In genomic region chr6:111484655-111484974, GRCh38 we compare ENCODE assay signal across 8 cellular contexts. TPM values are rescaled to one million over a fixed set of nuclear protein-coding genes. Genes with fewer than 3 reads are reported as not detected.
DNase-seq lines count a peak whose midpoint lies in the region; ATAC-seq and TF ChIP-seq lines count a peak whose summit lies in the region.

No MANE protein-coding gene starts in this region.

- H3K4me3 Mint-ChIP-seq in activated CD4-positive, alpha-beta T cell treated with anti-CD3 and anti-CD28 coated beads, Interleukin-2, amount 10 ng/mL, durations not matched to agents 7 days and 5 days, result peak overlapping the region; percentile 86

- H3K36me3 Mint-ChIP-seq in activated CD4-positive, alpha-beta T cell treated with anti-CD3 and anti-CD28 coated beads, Interleukin-2, amount 10 ng/mL, durations not matched to agents 7 days and 5 days (ENCODE audit: low read depth), result peaks cover 21% of the 10 kb centered on the region

- peaks cover 53% of the 10 kb centered on the region for H3K4me1 Mint-ChIP-seq in activated CD4-positive, alpha-beta T cell treated with anti-CD3 and anti-CD28 coated beads, Interleukin-2, amount 10 ng/mL, durations not matched to agents 7 days and 5 days

- no peaks in the 10 kb centered on the region for H3K9me3 Mint-ChIP-seq in activated CD4-positive, alpha-beta T cell treated with anti-CD3 and anti-CD28 coated beads, Interleukin-2, amount 10 ng/mL, durations not matched to agents 7 days and 5 days

- POLR2A ChIA-PET in activated CD4-positive, alpha-beta T cell treated with anti-CD3 and anti-CD28 coated beads, Interleukin-2, amount 10 ng/mL, durations not matched to agents 7 days and 5 days (lab: Charles Lee), result interaction anchor here (0.6 kb wide), 1 partner anchor 131 kb away, joined by 3 read pairs; no protein-coding TSS in a partner anchor
- POLR2A ChIA-PET in RWPE1 (lab: Yijun Ruan, JAX; ENCODE audit: low non-redundant PET), result interaction anchor here (0.6 kb wide), 1 partner anchor 42 kb away, joined by 5 read pairs; no protein-coding TSS in a partner anchor

- H3K27me3 ChIP-seq in esophagus (ENCODE audit: control insufficient read depth in 1 of 2, insufficient read depth in 2 of 2, low read length in 2 of 2) (no peaks in the 10 kb centered on the region), rectal smooth muscle tissue (ENCODE audit: control insufficient read depth, insufficient read depth, low read length) (no peaks in the 10 kb centered on the region)

- no peaks in the 10 kb centered on the region for H3K9me3 ChIP-seq in esophagus (ENCODE audit: control insufficient read depth in 2 of 2, insufficient read depth in 1 of 2, low read depth in 1 of 2, low read length in 1 of 2)

- no peaks in the 10 kb centered on the region for H3K4me1 ChIP-seq in esophagus (ENCODE audit: control insufficient read depth in 2 of 2, insufficient read depth in 2 of 2, low read length in 1 of 2)
- H3K4me1 ChIP-seq in rectal smooth muscle tissue (ENCODE audit: control insufficient read depth, insufficient read depth, low read length), result peaks cover 13% of the 10 kb centered on the region

- no peaks in the 10 kb centered on the region for H3K27me3 Mint-ChIP-seq in activated CD4-positive, alpha-beta T cell treated with anti-CD3 and anti-CD28 coated beads, Interleukin-2, amount 10 ng/mL, durations not matched to agents 7 days and 5 days

- DNase-seq in activated CD4-positive, alpha-beta T cell treated with anti-CD3 and anti-CD28 coated beads, Interleukin-2, amount 10 ng/mL, durations not matched to agents 7 days and 5 days, result no peak
- DNase-seq in activated CD4-positive, alpha-beta T cell treated with anti-CD3 and anti-CD28 coated beads, Interleukin-2, amount 50 U/mL, for 48 hours, result no peak
- DNase-seq in RWPE1 (ENCODE audit: low spot score), result no peak
- DNase-seq in 8988T, result no peak
- no peak for DNase-seq in NCI-H1436 treated with DMSO at 0.1 percent for 48 hours (lab: John Stamatoyannopoulos, UW)

- H3K9ac ChIP-seq in rectal smooth muscle tissue (ENCODE audit: low read length), result no peak overlapping the region

- CTCF ChIA-PET in activated CD4-positive, alpha-beta T cell treated with anti-CD3 and anti-CD28 coated beads, Interleukin-2, amount 10 ng/mL, durations not matched to agents 7 days and 5 days (lab: Charles Lee), result interaction anchor here (0.6 to 2.3 kb wide), 6 partner anchors 24 to 558 kb away, joined by 3 to 18 read pairs (median 4); a partner anchor contains a TSS
- CTCF ChIA-PET in RWPE1 (lab: Yijun Ruan, JAX), result no interaction called here

- 11 to 16% methylated on average over 7 of the region's 7 CpGs for WGBS in esophagus, 2 donors

- peak overlapping the region; percentile 99 for H3K27ac ChIP-seq in RWPE1
- peak overlapping the region; percentile 93 to 98 for H3K27ac ChIP-seq in esophagus (ENCODE audit: low read depth in 2 of 2, low read length in 1 of 2)
- H3K27ac ChIP-seq in rectal smooth muscle tissue (ENCODE audit: low read depth, low read length), result peak overlapping the region; percentile 98

- H3K4me3 ChIP-seq in esophagus (ENCODE audit: low read depth in 1 of 2, low read length in 2 of 2) (peak overlapping the region in 1 of 2 donors; percentile 94), rectal smooth muscle tissue (ENCODE audit: low read length) (peak overlapping the region; percentile 94)

- ATAC-seq in HG03159 (IDR thresholded peaks at IDR 0.05; ENCODE audit: unreplicated experiment), result no peak

- no peaks in the 10 kb centered on the region for H3K36me3 ChIP-seq in esophagus (ENCODE audit: control insufficient read depth in 2 of 2, insufficient read depth in 2 of 2, low read length in 1 of 2)
- no peaks in the 10 kb centered on the region for H3K36me3 ChIP-seq in rectal smooth muscle tissue (ENCODE audit: control insufficient read depth, insufficient read depth, low read length)

- peak overlapping the region; percentile 98 for H3K27ac Mint-ChIP-seq in activated CD4-positive, alpha-beta T cell treated with anti-CD3 and anti-CD28 coated beads, Interleukin-2, amount 10 ng/mL, durations not matched to agents 7 days and 5 days

- no peak for TF ChIP-seq CTCF in RWPE1 (conservative IDR thresholded peaks at IDR 0.05; ENCODE audit: low read depth)

RNA-seq across cellular contexts. Expression of gene REV3L, which starts 1.6 kb away (rescaled TPM):
- total RNA-seq in activated CD4-positive, alpha-beta T cell treated with anti-CD3 and anti-CD28 coated beads, Interleukin-2, amount 10 ng/mL, durations not matched to agents 7 days and 5 days, result 10 to 100 TPM; 26.1 to 38.9 TPM
- polyA plus RNA-seq in esophagus, result 1 to 10 TPM; 5.2 to 6.0 TPM
